Comparison of ENCODE assay signal across 27 cellular contexts in the genomic region with DNA sequence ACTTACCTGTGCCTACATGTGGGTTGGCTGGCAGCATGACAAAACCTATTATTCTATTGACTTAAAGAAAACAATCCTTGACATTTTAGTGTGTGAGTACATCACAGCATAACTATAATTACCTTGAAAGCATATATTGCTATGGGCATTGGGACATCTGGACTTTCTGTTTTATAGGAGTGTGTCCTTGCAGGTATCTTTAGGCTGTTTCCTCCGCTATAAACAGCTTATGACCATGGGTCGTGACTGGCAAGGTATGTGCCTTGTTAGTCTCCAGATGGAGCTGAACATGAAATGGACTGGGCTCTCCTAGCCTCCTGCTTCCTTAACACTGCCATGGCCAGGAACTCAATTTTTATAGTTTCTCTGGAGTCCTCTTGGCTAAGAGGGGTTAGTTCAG.
"Had no signal": no experiment of that assay in that cellular context is flagged by ENCODE, and none has a peak within 500 bp of the region (broad histone marks: within the 10 kb centered on the region; RNA-seq: fewer than 3 reads in every experiment).

No MANE protein-coding gene starts in this region.

- H3K27ac ChIP-seq: colonic mucosa, epithelial cell of prostate, foreskin keratinocyte, heart right ventricle, parathyroid adenoma, right lobe of liver, suprapubic skin, transverse colon, upper lobe of right lung, uterus had no signal

- H3K36me3 ChIP-seq: colonic mucosa, heart right ventricle, right lobe of liver, suprapubic skin, transverse colon, upper lobe of right lung, uterus had no signal

- H3K4me3 ChIP-seq: colonic mucosa, heart right ventricle, lung, right lobe of liver, suprapubic skin, transverse colon, upper lobe of right lung, uterus had no signal

- ATAC-seq: esophagus mucosa; foreskin keratinocyte; heart right ventricle; natural killer cell treated with Interleukin-12 subunit alpha and Interleukin-12 subunit beta and Interleukin-15 and Interleukin-18, amount 100 ng/mL, for 72 hours; right lobe of liver; stimulated activated naive CD8-positive, alpha-beta T cell treated with anti-CD3 and anti-CD28 coated beads, Interleukin-15, amount 100 ng/mL, for 72 hours; upper lobe of right lung had no signal

- H3K27me3 ChIP-seq: colonic mucosa, foreskin keratinocyte, right lobe of liver, suprapubic skin, transverse colon, upper lobe of right lung, uterus had no signal

- H3K9me3 ChIP-seq: colonic mucosa, right lobe of liver, suprapubic skin, transverse colon, upper lobe of right lung, uterus had no signal

- H3K4me1 ChIP-seq: colonic mucosa, foreskin keratinocyte, heart right ventricle, parathyroid adenoma, right lobe of liver, suprapubic skin, upper lobe of right lung, uterus had no signal

- DNase-seq: colonic mucosa; effector CD8-positive, alpha-beta T cell; endodermal cell; foreskin keratinocyte; glutamatergic neuron; heart right ventricle; hypothalamus; immature natural killer cell; kidney glomerular epithelial cell; naive B cell; right lobe of liver; small intestine; stimulated activated CD4-positive, alpha-beta T cell treated with anti-CD3 and anti-CD28 coated beads, Interleukin-12 subunit alpha, Interleukin-12 subunit beta, amount 100 ng/mL, for 4 hours; stimulated activated CD4-positive, alpha-beta T cell treated with anti-CD3 and anti-CD28 coated beads, Interleukin-1b, Interleukin-23, amount 100 ng/mL, for 48 hours; stimulated activated CD4-positive, alpha-beta T cell treated with anti-CD3 and anti-CD28 coated beads, Interleukin-4, amount 100 ng/mL, for 1 hour; stimulated activated CD8-positive, alpha-beta memory T cell treated with anti-CD3 and anti-CD28 coated beads, Interleukin-4, amount 100 ng/mL, for 48 hours; stimulated activated naive CD4-positive, alpha-beta T cell; stimulated activated naive CD8-positive, alpha-beta T cell treated with anti-CD3 and anti-CD28 coated beads, Interleukin-15, amount 100 ng/mL, for 72 hours; transverse colon; upper lobe of right lung; uterus had no signal
